10 cellular contexts compared by ENCODE assay signal in the genomic region with DNA sequence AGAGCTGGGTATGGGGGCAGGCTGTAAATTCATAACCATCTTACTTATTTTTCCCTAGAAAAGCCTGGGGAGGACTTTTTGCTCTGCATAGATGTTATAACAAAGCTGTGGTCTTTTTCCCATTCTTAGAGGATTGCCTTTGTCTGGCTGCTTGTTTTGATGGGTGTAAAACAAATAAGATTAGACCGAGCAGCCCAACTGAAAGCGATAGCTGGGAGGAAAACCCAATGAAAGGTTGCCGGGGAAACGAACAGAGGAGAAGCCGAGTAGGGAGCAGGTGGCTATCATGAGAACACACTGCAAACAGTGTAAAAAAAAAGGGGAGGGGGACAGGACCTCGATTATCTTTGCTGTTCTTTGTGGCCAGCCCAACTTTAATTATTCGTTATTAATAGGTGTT. TPM values are rescaled to one million over a fixed set of nuclear protein-coding genes. Genes with fewer than 3 reads are reported as not detected.
DNase-seq lines count a peak whose midpoint lies in the region; ATAC-seq and TF ChIP-seq lines count a peak whose summit lies in the region.
"Had no signal": no experiment of that assay in that cellular context is flagged by ENCODE, and none has a peak within 500 bp of the region (broad histone marks: within the 10 kb centered on the region; RNA-seq: fewer than 3 reads in every experiment).

No MANE protein-coding gene starts in this region.

- WGBS in endodermal cell (ENCODE audit: insufficient coverage in 1 of 2, insufficient read length in 1 of 2), 2 experiments: 50 to 63% methylated on average over 3 to 6 of the region's 7 CpGs

- H3K4me1 ChIP-seq in endodermal cell (ENCODE audit: control insufficient read depth, insufficient read depth, low read length) (no peaks in the 10 kb centered on the region), Karpas-422 (ENCODE audit: low read length) (peaks cover 6% of the 10 kb centered on the region)
- H3K4me1 ChIP-seq: adrenal gland had no signal

- H3K4me3 ChIP-seq in endodermal cell (ENCODE audit: low read length) (peak overlapping the region; percentile 65), Karpas-422 (ENCODE audit: low read length) (no peak overlapping the region)
- H3K4me3 ChIP-seq: adrenal gland had no signal

- H3K9me3 Mint-ChIP-seq in activated naive CD4-positive, alpha-beta T cell treated with anti-CD3 and anti-CD28 coated beads, Interleukin-2, amount 50 U/mL, for 24 hours: no peaks in the 10 kb centered on the region
- H3K9me3 Mint-ChIP-seq in endodermal cell: no peaks in the 10 kb centered on the region
- H3K9me3 Mint-ChIP-seq in type B pancreatic cell: no peaks in the 10 kb centered on the region

- H3K4me2 ChIP-seq in Karpas-422 (ENCODE audit: low read depth, low read length, poor library complexity, severe bottlenecking): no peak overlapping the region

- peaks cover 16% of the 10 kb centered on the region for H3K4me1 Mint-ChIP-seq in activated naive CD4-positive, alpha-beta T cell treated with anti-CD3 and anti-CD28 coated beads, Interleukin-2, amount 50 U/mL, for 24 hours
- H3K4me1 Mint-ChIP-seq in endodermal cell: peaks cover 75% of the 10 kb centered on the region
- peaks cover 8% of the 10 kb centered on the region for H3K4me1 Mint-ChIP-seq in type B pancreatic cell (ENCODE audit: unreplicated experiment)

- H3K27me3 ChIP-seq in endodermal cell (ENCODE audit: control insufficient read depth, insufficient read depth, low read length, poor library complexity, severe bottlenecking): no peaks in the 10 kb centered on the region
- H3K27me3 ChIP-seq in Karpas-422 (ENCODE audit: low read length): no peaks in the 10 kb centered on the region

- no peak for TF ChIP-seq CTCF in endodermal cell (conservative IDR thresholded peaks at IDR 0.05)
- TF ChIP-seq CTCF in type B pancreatic cell (conservative IDR thresholded peaks at IDR 0.05): no peak

- H3K9me3 ChIP-seq in endodermal cell (ENCODE audit: control insufficient read depth, low read length) (peaks cover 18% of the 10 kb centered on the region), Karpas-422 (ENCODE audit: low read length) (no peaks in the 10 kb centered on the region)
- H3K9me3 ChIP-seq: adrenal gland had no signal

- H3K79me2 ChIP-seq in Karpas-422 (ENCODE audit: low read length): no peaks in the 10 kb centered on the region

- no peak for DNase-seq in activated naive CD4-positive, alpha-beta T cell treated with Interleukin-2 at 50 U/mL for 16 hours
- DNase-seq in NCI-H69 (lab: John Stamatoyannopoulos, UW) (peak; percentile 95), endodermal cell (peak; percentile 52), type B pancreatic cell (ENCODE audit: extremely low spot score, unreplicated experiment) (no peak), Karpas-422 (no peak)
- DNase-seq in activated CD4-positive, CD25-positive, alpha-beta regulatory T cell treated with anti-CD3 and anti-CD28 coated beads, Interleukin-2, amount 50 U/mL, for 72 hours: no peak
- DNase-seq: activated CD4-positive, CD25-positive, alpha-beta regulatory T cell had no signal

- H3K36me3 ChIP-seq in endodermal cell (ENCODE audit: control insufficient read depth, insufficient read depth, low read length): no peaks in the 10 kb centered on the region
- no peaks in the 10 kb centered on the region for H3K36me3 ChIP-seq in Karpas-422 (ENCODE audit: insufficient read depth, low read length)
- H3K36me3 ChIP-seq: adrenal gland had no signal

- peak overlapping the region; percentile 23 for H3K4me3 Mint-ChIP-seq in activated naive CD4-positive, alpha-beta T cell treated with anti-CD3 and anti-CD28 coated beads, Interleukin-2, amount 50 U/mL, for 24 hours
- H3K4me3 Mint-ChIP-seq in endodermal cell (peak overlapping the region; percentile 38), type B pancreatic cell (peak overlapping the region; percentile 67)

- no peaks in the 10 kb centered on the region for H4K20me1 ChIP-seq in Karpas-422 (ENCODE audit: insufficient read depth, low read depth, low read length)

- peaks cover 44% of the 10 kb centered on the region for H3K27me3 Mint-ChIP-seq in activated naive CD4-positive, alpha-beta T cell treated with anti-CD3 and anti-CD28 coated beads, Interleukin-2, amount 50 U/mL, for 24 hours
- H3K27me3 Mint-ChIP-seq in endodermal cell (ENCODE audit: insufficient read depth) (peaks cover under 1% of the 10 kb centered on the region), type B pancreatic cell (peaks cover 22% of the 10 kb centered on the region)

- H3K9me2 ChIP-seq in Karpas-422 (replicated peaks; ENCODE audit: insufficient read depth, low read length): no peaks in the 10 kb centered on the region

- H3K9ac ChIP-seq in endodermal cell (ENCODE audit: extremely low read depth, low read length, poor library complexity, severe bottlenecking) (no peak overlapping the region), Karpas-422 (ENCODE audit: low read length) (no peak overlapping the region)

- no peak overlapping the region for H3K27ac Mint-ChIP-seq in activated naive CD4-positive, alpha-beta T cell treated with anti-CD3 and anti-CD28 coated beads, Interleukin-2, amount 50 U/mL, for 24 hours
- peak overlapping the region; percentile 79 for H3K27ac Mint-ChIP-seq in endodermal cell
- H3K27ac Mint-ChIP-seq in type B pancreatic cell: peak overlapping the region; percentile 52

- H3K27ac ChIP-seq in endodermal cell (ENCODE audit: low read depth, low read length): peak overlapping the region; percentile 92
- H3K27ac ChIP-seq in Karpas-422 (ENCODE audit: low read length): no peak overlapping the region

- no peak overlapping the region for H2AFZ ChIP-seq in Karpas-422 (ENCODE audit: low read length)

- ATAC-seq in HG03457 (IDR thresholded peaks at IDR 0.05; ENCODE audit: unreplicated experiment): no peak

- H3K36me3 Mint-ChIP-seq in activated naive CD4-positive, alpha-beta T cell treated with anti-CD3 and anti-CD28 coated beads, Interleukin-2, amount 50 U/mL, for 24 hours: no peaks in the 10 kb centered on the region
- H3K36me3 Mint-ChIP-seq in endodermal cell (ENCODE audit: low read depth) (no peaks in the 10 kb centered on the region), type B pancreatic cell (no peaks in the 10 kb centered on the region)

RNA-seq across cellular contexts. Expression of gene ELAVL4, which starts 1.9 kb away (rescaled TPM):
- total RNA-seq in endodermal cell: 10 to 100 TPM in 1 of 2 donors, 1 to 10 TPM in 1; 4.0 to 10.3 TPM
- 16.2 TPM for polyA plus RNA-seq in endodermal cell (2013, experiment 1 of 2)
- polyA plus RNA-seq in endodermal cell (2013, experiment 2 of 2): 14.0 TPM
- total RNA-seq in type B pancreatic cell (ENCODE audit: low replicate concordance): 1.0 and 2.5 TPM in 2 replicates
- total RNA-seq in Karpas-422 (2014; rRNA removed; shearing (Covaris generic); ENCODE audit: low replicate concordance): 0.11 TPM in 1 of 2 replicates, not detected in the other

Comparison
In these comparisons a context has a peak if more than half of its experiments do, and no peak if none do; other contexts are left out.
1. DNase-seq: peak in NCI-H69 (single experiment) and endodermal cell (single experiment); none in activated naive CD4-positive, alpha-beta T cell treated with Interleukin-2 at 50 U/mL for 16 hours (single experiment), type B pancreatic cell (single experiment), Karpas-422 (single experiment) and activated CD4-positive, CD25-positive, alpha-beta regulatory T cell treated with anti-CD3 and anti-CD28 coated beads, Interleukin-2, amount 50 U/mL, for 72 hours (single experiment).
2. Peak in every context shown above with its lines, with median percentiles within 50 percentile points of each other: H3K4me3 Mint-ChIP-seq.